13 cellular contexts compared by ENCODE assay signal in the genomic region with DNA sequence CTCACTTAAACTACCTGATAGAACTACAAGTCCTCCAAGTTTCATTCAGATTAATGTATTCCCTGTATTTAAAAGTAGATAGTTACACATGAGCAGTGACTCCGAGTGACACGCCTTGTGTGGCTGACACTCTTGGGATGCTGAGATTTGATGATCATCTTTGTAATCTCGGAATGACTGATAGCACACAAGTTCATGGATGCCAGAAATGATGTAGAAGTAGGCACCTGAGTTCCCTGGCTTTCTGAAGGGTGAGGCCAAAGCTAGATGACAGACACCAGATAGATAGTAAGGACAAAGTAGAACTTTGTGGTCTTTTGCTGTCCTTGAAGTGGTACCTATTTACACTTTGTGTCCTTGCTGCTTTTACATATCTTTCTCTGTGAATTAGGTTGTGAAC.
DNase-seq lines count a peak whose midpoint lies in the region; ATAC-seq, FAIRE-seq and TF ChIP-seq lines count a peak whose summit lies in the region.
"Had no signal": no experiment of that assay in that cellular context is flagged by ENCODE, and none has a peak within 500 bp of the region (broad histone marks: within the 10 kb centered on the region; RNA-seq: fewer than 3 reads in every experiment).

No MANE protein-coding gene starts in this region.

- H3K27ac ChIP-seq in DOHH2 (ENCODE audit: low read depth, low read length), result peak overlapping the region; percentile 44
- H3K27ac ChIP-seq in HepG2 (ENCODE audit: extremely low read length, insufficient read depth, low read length), result no peak overlapping the region
- H3K27ac ChIP-seq: epithelial cell of prostate, KMS-11 had no signal

- H3K4me3 ChIP-seq in DOHH2 (ENCODE audit: low read length), result peak overlapping the region; percentile 7; the same call in 1 of the 2 replicates
- no peak overlapping the region for H3K4me3 ChIP-seq in Caco-2 (ENCODE audit: low read depth, low read length)
- no peak overlapping the region for H3K4me3 ChIP-seq in HepG2 (replicated peaks in 1 of 3; ENCODE audit: insufficient read depth in 1 of 3, low read depth in 2 of 3, low read length in 3 of 3)

- H3K9me3 Mint-ChIP-seq in dendritic cell treated with granulocyte-macrophage colony-stimulating factor and Interleukin-4, amounts not matched to agents 40 ng/mL and 50 ng/mL, for 4 days, result no peaks in the 10 kb centered on the region
- H3K9me3 Mint-ChIP-seq in Caco-2 (ENCODE audit: unreplicated experiment), result no peaks in the 10 kb centered on the region

- DNase-seq in Caco-2, result no peak
- no peak for DNase-seq in AG08396 (ENCODE audit: low spot score)
- DNase-seq in HepG2 (ENCODE audit: low spot score), result no peak
- no peak for DNase-seq in NCI-H82 treated with DMSO at 0.1 percent for 48 hours (lab: John Stamatoyannopoulos, UW; ENCODE audit: unreplicated experiment)
- DNase-seq: activated CD4-positive, CD25-positive, alpha-beta regulatory T cell treated with anti-CD3 and anti-CD28 coated beads, Interleukin-2, amount 50 U/mL, for 72 hours; HCEC 1CT; Right ventricle myocardium superior had no signal

- peaks cover 26% of the 10 kb centered on the region for H3K4me1 ChIP-seq in DOHH2 (ENCODE audit: control insufficient read depth, low read length)
- 0 out of 2 replicates have a peak, but pooled peaks cover 8% of the 10 kb centered on the region for H3K4me1 ChIP-seq in Caco-2
- peaks cover 39% of the 10 kb centered on the region for H3K4me1 ChIP-seq in HepG2 (ENCODE audit: insufficient read depth, low read length)

- no peak overlapping the region for H2AFZ ChIP-seq in HepG2 (ENCODE audit: low read length)

- H3K9me3 ChIP-seq in DOHH2 (ENCODE audit: control insufficient read depth, insufficient read depth, low read length) (no peaks in the 10 kb centered on the region), Caco-2 (no peaks in the 10 kb centered on the region), HepG2 (ENCODE audit: low read length) (no peaks in the 10 kb centered on the region)

- POLR2A ChIA-PET in Caco-2 (lab: Charles Lee) (no interaction called here), HepG2 (lab: Yijun Ruan, JAX) (no interaction called here)

- no peak overlapping the region for H3K4me3 Mint-ChIP-seq in dendritic cell treated with granulocyte-macrophage colony-stimulating factor and Interleukin-4, amounts not matched to agents 40 ng/mL and 50 ng/mL, for 4 days
- H3K4me3 Mint-ChIP-seq in Caco-2 (ENCODE audit: unreplicated experiment), result no peak overlapping the region

- FAIRE-seq in HepG2 (lab: Jason Lieb, UNC), result no peak

- no peaks in the 10 kb centered on the region for H3K9me2 ChIP-seq in DOHH2 (replicated peaks; ENCODE audit: control insufficient read depth, low read length)

- BruUV-seq in Caco-2 (replicated peaks; lab: Mats Ljungman, UMichigan) (no TSS peak), HepG2 (replicated peaks; lab: Mats Ljungman, UMichigan) (no TSS peak)

- in situ Hi-C loops in HepG2 (cut with HindIII; ENCODE audit: extremely low pct_ligation_motif_present, low pct_unique_long_range_greater_than_20kb), result no loop called here

- H3K4me2 ChIP-seq in DOHH2 (ENCODE audit: low read length), result peak overlapping the region; percentile 50
- no peak overlapping the region for H3K4me2 ChIP-seq in HepG2 (ENCODE audit: low read depth, low read length)
- H3K4me2 ChIP-seq: KMS-11 had no signal

- no peak for TF ChIP-seq RAD21 in HepG2 (CRISPR knock-in tag; IDR thresholded peaks at IDR 0.05)

- H3K4me1 Mint-ChIP-seq in dendritic cell treated with granulocyte-macrophage colony-stimulating factor and Interleukin-4, amounts not matched to agents 40 ng/mL and 50 ng/mL, for 4 days (ENCODE audit: low read depth), result peaks cover 38% of the 10 kb centered on the region
- H3K4me1 Mint-ChIP-seq in Caco-2 (ENCODE audit: low read depth, unreplicated experiment), result peaks cover 18% of the 10 kb centered on the region

- ATAC-seq in GM21515 (IDR thresholded peaks at IDR 0.05; ENCODE audit: unreplicated experiment) (peak; percentile 11), HG03520 (IDR thresholded peaks at IDR 0.05; ENCODE audit: unreplicated experiment) (peak; percentile 13), HepG2 (no peak)

- CTCF ChIA-PET in Caco-2 (lab: Charles Lee) (no interaction called here), HepG2 (lab: Yijun Ruan, JAX; ENCODE audit: low intra/inter-chr PET ratio, low total read pairs) (no interaction called here)

- H3F3A ChIP-seq in DOHH2 (ENCODE audit: control insufficient read depth, insufficient read depth), result peaks cover 6% of the 10 kb centered on the region; the same call in 1 of the 2 replicates

- peak overlapping the region; percentile 88 for H3K27ac Mint-ChIP-seq in dendritic cell treated with granulocyte-macrophage colony-stimulating factor and Interleukin-4, amounts not matched to agents 40 ng/mL and 50 ng/mL, for 4 days
- H3K27ac Mint-ChIP-seq in Caco-2 (ENCODE audit: unreplicated experiment), result no peak overlapping the region

- TF ChIP-seq EP300 in HepG2 (IDR thresholded peaks at IDR 0.05; ENCODE audit: low read depth in 2 of 2, low read length in 2 of 2) (no peak), HepG2 (CRISPR knock-in tag; IDR thresholded peaks at IDR 0.05; ENCODE audit: borderline replicate concordance) (no peak)

- no peak overlapping the region for H3K9ac ChIP-seq in HepG2 (ENCODE audit: insufficient read depth, low read depth, low read length)
- H3K9ac ChIP-seq: KMS-11 had no signal

- H3K36me3 ChIP-seq in DOHH2 (ENCODE audit: control insufficient read depth, low read length) (no peaks in the 10 kb centered on the region), Caco-2 (ENCODE audit: control insufficient read depth, insufficient read depth, low read length) (no peaks in the 10 kb centered on the region), HepG2 (replicated peaks in 1 of 2; ENCODE audit: control insufficient read depth in 1 of 2, insufficient read depth in 2 of 2, low read length in 2 of 2) (no peaks in the 10 kb centered on the region)

- no peaks in the 10 kb centered on the region for H3K27me3 ChIP-seq in DOHH2 (ENCODE audit: control insufficient read depth, low read length)
- no peaks in the 10 kb centered on the region for H3K27me3 ChIP-seq in Caco-2 (replicated peaks; ENCODE audit: control insufficient read depth, insufficient read depth, low read length)
- no peaks in the 10 kb centered on the region for H3K27me3 ChIP-seq in HepG2 (ENCODE audit: control insufficient read depth in 1 of 2, insufficient read depth in 2 of 2, low read length in 2 of 2)

- TF ChIP-seq CTCF in DOHH2 (IDR thresholded peaks at IDR 0.05; ENCODE audit: low read depth, low read length, poor library complexity, severe bottlenecking), result no peak
- no peak for TF ChIP-seq CTCF in Caco-2 (IDR thresholded peaks at IDR 0.05; ENCODE audit: insufficient read depth in 1 of 2, low read depth in 1 of 2, low read length in 1 of 2, severe bottlenecking in 1 of 2, unreplicated experiment in 1 of 2)
- TF ChIP-seq CTCF in HepG2 (CRISPR knock-in tag; IDR thresholded peaks at IDR 0.05), result no peak

- TF ChIP-seq POLR2A in HepG2 (IDR thresholded peaks at IDR 0.05; ENCODE audit: insufficient read depth in 1 of 2, low read depth in 2 of 2, low read length in 2 of 2), result no peak

- H4K20me1 ChIP-seq in DOHH2 (ENCODE audit: control insufficient read depth, insufficient read depth, low read depth, low read length) (peaks cover 3% of the 10 kb centered on the region; the same call in 1 of the 2 replicates), HepG2 (ENCODE audit: insufficient read depth, low read length) (no peaks in the 10 kb centered on the region)

- H3K36me3 Mint-ChIP-seq in dendritic cell treated with granulocyte-macrophage colony-stimulating factor and Interleukin-4, amounts not matched to agents 40 ng/mL and 50 ng/mL, for 4 days (ENCODE audit: low read depth), result no peaks in the 10 kb centered on the region
- peaks cover 13% of the 10 kb centered on the region for H3K36me3 Mint-ChIP-seq in Caco-2 (ENCODE audit: insufficient read depth, unreplicated experiment)

- 100% methylated on average over 3 of the region's 3 CpGs for WGBS in HepG2 (ENCODE audit: low lambda C conversion rate)

- no peaks in the 10 kb centered on the region for H3K27me3 Mint-ChIP-seq in dendritic cell treated with granulocyte-macrophage colony-stimulating factor and Interleukin-4, amounts not matched to agents 40 ng/mL and 50 ng/mL, for 4 days
- no peaks in the 10 kb centered on the region for H3K27me3 Mint-ChIP-seq in Caco-2 (ENCODE audit: insufficient read depth, unreplicated experiment)

- H3K79me2 ChIP-seq in DOHH2 (ENCODE audit: control insufficient read depth, low read length), result peaks cover 42% of the 10 kb centered on the region
- H3K79me2 ChIP-seq in HepG2 (ENCODE audit: insufficient read depth, low read length), result peaks cover 12% of the 10 kb centered on the region

- intact Hi-C loops in dendritic cell treated with granulocyte-macrophage colony-stimulating factor and Interleukin-4, amounts not matched to agents 40 ng/mL and 50 ng/mL, for 4 days (cut with micrococcal nuclease), result loop anchor here (2.0 kb wide), 1 partner anchor 78 kb away; a partner anchor contains a TSS
- intact Hi-C loops in Caco-2 (cut with micrococcal nuclease; ENCODE audit: unreplicated experiment) (no loop called here), HepG2 (cut with micrococcal nuclease; ENCODE audit: unreplicated experiment) (no loop called here)

TF ChIP-seq in HepG2, 621 proteins besides CTCF, POLR2A, EP300 and RAD21 (continues in another document):
- TF ChIP-seq RBFOX2 (IDR thresholded peaks at IDR 0.05; ENCODE audit: low read depth, low read length) (no peak), ZSCAN12 (CRISPR knock-in tag; IDR thresholded peaks at IDR 0.05) (no peak), SCMH1 (CRISPR knock-in tag; IDR thresholded peaks at IDR 0.05; ENCODE audit: borderline replicate concordance) (no peak)
- TF ChIP-seq, protein P1, sequence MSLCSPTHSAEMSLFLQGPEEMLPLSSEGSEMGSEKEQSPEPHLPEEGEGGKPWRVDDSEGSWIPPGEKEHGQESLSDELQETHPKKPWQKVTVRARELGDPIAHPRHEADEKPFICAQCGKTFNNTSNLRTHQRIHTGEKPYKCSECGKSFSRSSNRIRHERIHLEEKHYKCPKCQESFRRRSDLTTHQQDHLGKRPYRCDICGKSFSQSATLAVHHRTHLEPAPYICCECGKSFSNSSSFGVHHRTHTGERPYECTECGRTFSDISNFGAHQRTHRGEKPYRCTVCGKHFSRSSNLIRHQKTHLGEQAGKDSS (CRISPR knock-in tag; IDR thresholded peaks at IDR 0.05; ENCODE audit: borderline replicate concordance, low read depth), result no peak
- TF ChIP-seq, protein P2, sequence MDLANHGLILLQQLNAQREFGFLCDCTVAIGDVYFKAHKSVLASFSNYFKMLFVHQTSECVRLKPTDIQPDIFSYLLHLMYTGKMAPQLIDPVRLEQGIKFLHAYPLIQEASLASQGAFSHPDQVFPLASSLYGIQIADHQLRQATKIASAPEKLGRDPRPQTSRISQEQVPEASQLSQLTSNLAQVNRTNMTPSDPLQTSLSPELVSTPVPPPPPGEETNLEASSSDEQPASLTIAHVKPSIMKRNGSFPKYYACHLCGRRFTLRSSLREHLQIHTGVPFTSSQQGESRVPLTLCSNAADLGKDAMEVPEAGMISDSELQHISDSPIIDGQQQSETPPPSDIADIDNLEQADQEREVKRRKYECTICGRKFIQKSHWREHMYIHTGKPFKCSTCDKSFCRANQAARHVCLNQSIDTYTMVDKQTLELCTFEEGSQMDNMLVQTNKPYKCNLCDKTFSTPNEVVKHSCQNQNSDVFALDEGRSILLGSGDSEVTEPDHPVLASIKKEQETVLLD (CRISPR knock-in tag; IDR thresholded peaks at IDR 0.05; ENCODE audit: low read depth), result no peak
